ENCODE assay signal across 1 cellular context in the genomic region with DNA sequence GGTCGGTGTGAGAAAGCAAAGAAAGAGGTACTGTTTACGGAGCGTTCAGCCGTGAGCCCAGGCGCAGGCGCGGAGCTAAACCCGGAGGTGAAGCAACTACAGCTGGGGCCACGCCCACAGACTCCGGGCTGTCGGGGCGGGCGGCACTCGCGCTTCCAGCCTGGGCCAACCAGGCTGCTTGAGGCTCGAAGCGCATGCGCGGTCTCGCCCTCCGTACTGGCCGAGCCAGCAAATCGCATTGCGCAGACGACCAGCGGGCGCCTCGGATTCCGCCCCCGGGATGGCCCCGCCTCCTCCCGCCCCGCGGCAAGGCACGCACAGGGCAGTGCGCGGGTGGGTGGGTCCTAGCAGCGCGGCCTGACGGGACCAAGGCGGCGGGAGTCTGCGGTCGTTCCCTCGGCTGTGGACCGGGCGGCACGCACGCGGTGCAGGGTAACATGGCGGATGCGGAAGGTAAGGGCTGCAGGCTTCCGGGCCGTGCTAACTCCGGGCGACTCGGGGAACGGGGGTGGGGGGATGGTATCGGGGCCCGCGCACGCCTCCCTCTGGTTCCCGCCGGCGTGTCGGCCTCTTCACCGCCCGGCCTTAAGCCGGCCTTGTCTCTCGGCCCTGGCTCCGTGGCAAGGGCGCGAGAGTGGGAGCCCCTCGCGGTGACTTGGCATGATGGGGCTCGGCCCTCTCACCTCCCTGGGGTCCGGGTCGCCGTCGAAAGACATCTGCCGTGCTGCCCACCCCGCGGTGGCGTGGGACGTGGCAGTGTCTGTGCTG.
TF ChIP-seq lines count a peak whose summit lies in the region.

DKC1 (plus strand) TSS at position 336 of the 768 bp plus-strand sequence; CDS start at position 438, 102 bp downstream.

TF ChIP-seq in WTC11, 78 proteins besides CTCF, POLR2A, EP300 and RAD21 (continued from another document):
- TF ChIP-seq, protein P1, sequence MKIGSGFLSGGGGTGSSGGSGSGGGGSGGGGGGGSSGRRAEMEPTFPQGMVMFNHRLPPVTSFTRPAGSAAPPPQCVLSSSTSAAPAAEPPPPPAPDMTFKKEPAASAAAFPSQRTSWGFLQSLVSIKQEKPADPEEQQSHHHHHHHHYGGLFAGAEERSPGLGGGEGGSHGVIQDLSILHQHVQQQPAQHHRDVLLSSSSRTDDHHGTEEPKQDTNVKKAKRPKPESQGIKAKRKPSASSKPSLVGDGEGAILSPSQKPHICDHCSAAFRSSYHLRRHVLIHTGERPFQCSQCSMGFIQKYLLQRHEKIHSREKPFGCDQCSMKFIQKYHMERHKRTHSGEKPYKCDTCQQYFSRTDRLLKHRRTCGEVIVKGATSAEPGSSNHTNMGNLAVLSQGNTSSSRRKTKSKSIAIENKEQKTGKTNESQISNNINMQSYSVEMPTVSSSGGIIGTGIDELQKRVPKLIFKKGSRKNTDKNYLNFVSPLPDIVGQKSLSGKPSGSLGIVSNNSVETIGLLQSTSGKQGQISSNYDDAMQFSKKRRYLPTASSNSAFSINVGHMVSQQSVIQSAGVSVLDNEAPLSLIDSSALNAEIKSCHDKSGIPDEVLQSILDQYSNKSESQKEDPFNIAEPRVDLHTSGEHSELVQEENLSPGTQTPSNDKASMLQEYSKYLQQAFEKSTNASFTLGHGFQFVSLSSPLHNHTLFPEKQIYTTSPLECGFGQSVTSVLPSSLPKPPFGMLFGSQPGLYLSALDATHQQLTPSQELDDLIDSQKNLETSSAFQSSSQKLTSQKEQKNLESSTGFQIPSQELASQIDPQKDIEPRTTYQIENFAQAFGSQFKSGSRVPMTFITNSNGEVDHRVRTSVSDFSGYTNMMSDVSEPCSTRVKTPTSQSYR (CRISPR knock-in tag; IDR thresholded peaks at IDR 0.05), result no peak
- TF ChIP-seq ATF2 (CRISPR knock-in tag; IDR thresholded peaks at IDR 0.05; ENCODE audit: borderline replicate concordance, low read depth) (no peak), ZNF416 (CRISPR knock-in tag; IDR thresholded peaks at IDR 0.05) (no peak)
- TF ChIP-seq, protein P2, sequence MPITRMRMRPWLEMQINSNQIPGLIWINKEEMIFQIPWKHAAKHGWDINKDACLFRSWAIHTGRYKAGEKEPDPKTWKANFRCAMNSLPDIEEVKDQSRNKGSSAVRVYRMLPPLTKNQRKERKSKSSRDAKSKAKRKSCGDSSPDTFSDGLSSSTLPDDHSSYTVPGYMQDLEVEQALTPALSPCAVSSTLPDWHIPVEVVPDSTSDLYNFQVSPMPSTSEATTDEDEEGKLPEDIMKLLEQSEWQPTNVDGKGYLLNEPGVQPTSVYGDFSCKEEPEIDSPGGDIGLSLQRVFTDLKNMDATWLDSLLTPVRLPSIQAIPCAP (CRISPR knock-in tag; IDR thresholded peaks at IDR 0.05), result no peak
- TF ChIP-seq, protein P3, sequence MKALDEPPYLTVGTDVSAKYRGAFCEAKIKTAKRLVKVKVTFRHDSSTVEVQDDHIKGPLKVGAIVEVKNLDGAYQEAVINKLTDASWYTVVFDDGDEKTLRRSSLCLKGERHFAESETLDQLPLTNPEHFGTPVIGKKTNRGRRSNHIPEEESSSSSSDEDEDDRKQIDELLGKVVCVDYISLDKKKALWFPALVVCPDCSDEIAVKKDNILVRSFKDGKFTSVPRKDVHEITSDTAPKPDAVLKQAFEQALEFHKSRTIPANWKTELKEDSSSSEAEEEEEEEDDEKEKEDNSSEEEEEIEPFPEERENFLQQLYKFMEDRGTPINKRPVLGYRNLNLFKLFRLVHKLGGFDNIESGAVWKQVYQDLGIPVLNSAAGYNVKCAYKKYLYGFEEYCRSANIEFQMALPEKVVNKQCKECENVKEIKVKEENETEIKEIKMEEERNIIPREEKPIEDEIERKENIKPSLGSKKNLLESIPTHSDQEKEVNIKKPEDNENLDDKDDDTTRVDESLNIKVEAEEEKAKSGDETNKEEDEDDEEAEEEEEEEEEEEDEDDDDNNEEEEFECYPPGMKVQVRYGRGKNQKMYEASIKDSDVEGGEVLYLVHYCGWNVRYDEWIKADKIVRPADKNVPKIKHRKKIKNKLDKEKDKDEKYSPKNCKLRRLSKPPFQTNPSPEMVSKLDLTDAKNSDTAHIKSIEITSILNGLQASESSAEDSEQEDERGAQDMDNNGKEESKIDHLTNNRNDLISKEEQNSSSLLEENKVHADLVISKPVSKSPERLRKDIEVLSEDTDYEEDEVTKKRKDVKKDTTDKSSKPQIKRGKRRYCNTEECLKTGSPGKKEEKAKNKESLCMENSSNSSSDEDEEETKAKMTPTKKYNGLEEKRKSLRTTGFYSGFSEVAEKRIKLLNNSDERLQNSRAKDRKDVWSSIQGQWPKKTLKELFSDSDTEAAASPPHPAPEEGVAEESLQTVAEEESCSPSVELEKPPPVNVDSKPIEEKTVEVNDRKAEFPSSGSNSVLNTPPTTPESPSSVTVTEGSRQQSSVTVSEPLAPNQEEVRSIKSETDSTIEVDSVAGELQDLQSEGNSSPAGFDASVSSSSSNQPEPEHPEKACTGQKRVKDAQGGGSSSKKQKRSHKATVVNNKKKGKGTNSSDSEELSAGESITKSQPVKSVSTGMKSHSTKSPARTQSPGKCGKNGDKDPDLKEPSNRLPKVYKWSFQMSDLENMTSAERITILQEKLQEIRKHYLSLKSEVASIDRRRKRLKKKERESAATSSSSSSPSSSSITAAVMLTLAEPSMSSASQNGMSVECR (CRISPR knock-in tag; IDR thresholded peaks at IDR 0.05; ENCODE audit: borderline replicate concordance), result no peak
